Comparison of ENCODE assay signal across 26 cellular contexts in the genomic region with DNA sequence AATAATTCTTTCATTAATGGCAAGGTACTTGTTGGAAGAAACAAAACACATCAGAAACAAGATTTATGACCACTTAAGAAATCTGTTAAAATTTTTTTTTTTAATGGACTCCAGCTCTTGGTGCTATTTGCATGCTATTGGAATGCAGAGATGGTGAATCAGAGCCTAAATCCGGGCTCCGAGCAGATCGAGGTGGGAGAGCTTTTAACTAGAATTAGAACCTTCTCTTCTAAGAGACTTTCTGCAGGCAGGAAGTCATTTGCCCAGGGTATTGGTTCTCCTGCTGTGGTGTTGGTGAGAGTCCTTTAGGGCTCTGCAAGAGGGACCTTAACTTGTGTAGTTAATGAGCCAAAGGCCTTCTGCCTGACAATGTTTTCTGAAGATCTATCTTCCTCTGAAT.
"Had no signal": no experiment of that assay in that cellular context is flagged by ENCODE, and none has a peak within 500 bp of the region (broad histone marks: within the 10 kb centered on the region; RNA-seq: fewer than 3 reads in every experiment).

No MANE protein-coding gene starts in this region.

- H3K4me3 Mint-ChIP-seq: activated CD4-positive, alpha-beta memory T cell treated with anti-CD3 and anti-CD28 coated beads, Interleukin-2, amount 10 ng/mL, durations not matched to agents 7 days and 5 days; activated T-cell treated with anti-CD3 and anti-CD28 coated beads, Interleukin-2, amount 50 U/mL, for 24 hours; endodermal cell; mesothelial cell of epicardium; naive B cell; stimulated activated memory B cell treated with anti-CD40 and anti-IgM and Interleukin-4, amounts not matched to agents 10 μg/mL and 1 μg/mL and 100 μg/mL, for 72 hours; stimulated activated naive CD8-positive, alpha-beta T cell treated with anti-CD3 and anti-CD28 coated beads, Interleukin-15, amount 100 ng/mL, for 72 hours; type B pancreatic cell had no signal

- H3K9me3 Mint-ChIP-seq: activated CD4-positive, alpha-beta memory T cell treated with anti-CD3 and anti-CD28 coated beads, Interleukin-2, amount 10 ng/mL, durations not matched to agents 7 days and 5 days; activated T-cell treated with anti-CD3 and anti-CD28 coated beads, Interleukin-2, amount 50 U/mL, for 24 hours; endodermal cell; mesothelial cell of epicardium; stimulated activated memory B cell treated with anti-CD40 and anti-IgM and Interleukin-4, amounts not matched to agents 10 μg/mL and 1 μg/mL and 100 μg/mL, for 72 hours; stimulated activated naive CD8-positive, alpha-beta T cell treated with anti-CD3 and anti-CD28 coated beads, Interleukin-15, amount 100 ng/mL, for 72 hours; type B pancreatic cell had no signal

- H3K27ac Mint-ChIP-seq: activated CD4-positive, alpha-beta memory T cell treated with anti-CD3 and anti-CD28 coated beads, Interleukin-2, amount 10 ng/mL, durations not matched to agents 7 days and 5 days; activated T-cell treated with anti-CD3 and anti-CD28 coated beads, Interleukin-2, amount 50 U/mL, for 24 hours; endodermal cell; mesothelial cell of epicardium; naive B cell; stimulated activated memory B cell treated with anti-CD40 and anti-IgM and Interleukin-4, amounts not matched to agents 10 μg/mL and 1 μg/mL and 100 μg/mL, for 72 hours; stimulated activated naive CD8-positive, alpha-beta T cell treated with anti-CD3 and anti-CD28 coated beads, Interleukin-15, amount 100 ng/mL, for 72 hours; type B pancreatic cell had no signal

- DNase-seq: activated CD4-positive, alpha-beta memory T cell treated with anti-CD3 and anti-CD28 coated beads, Interleukin-2, amount 10 ng/mL, durations not matched to agents 7 days and 5 days; activated CD4-positive, alpha-beta T cell treated with anti-CD3 and anti-CD28 coated beads for 48 hours; activated CD8-positive, alpha-beta memory T cell treated with anti-CD3 and anti-CD28 coated beads, Interleukin-2, amount 50 U/mL, for 48 hours; activated gamma-delta T cell; activated naive CD4-positive, alpha-beta T cell treated with anti-CD3 and anti-CD28 coated beads, Interleukin-2, amount 50 U/mL, for 16 hours; activated T-cell treated with anti-CD3 and anti-CD28 coated beads, Interleukin-2, amount 50 U/mL, for 24 hours; amniotic stem cell; caudate nucleus; endodermal cell; left cardiac atrium; mammary epithelial cell; naive B cell; pancreas; retina; small intestine; stimulated activated CD4-positive, alpha-beta T cell treated with anti-CD3 and anti-CD28 coated beads, Interleukin-4, amount 100 ng/mL, for 4 hours; stimulated activated CD8-positive, alpha-beta memory T cell treated with anti-CD3 and anti-CD28 coated beads, Interleukin-4, amount 100 ng/mL, for 48 hours; stimulated activated naive CD8-positive, alpha-beta T cell treated with anti-CD3 and anti-CD28 coated beads, Interleukin-15, amount 100 ng/mL, for 72 hours; substantia nigra had no signal

- H3K4me1 Mint-ChIP-seq: activated CD4-positive, alpha-beta memory T cell treated with anti-CD3 and anti-CD28 coated beads, Interleukin-2, amount 10 ng/mL, durations not matched to agents 7 days and 5 days; mesothelial cell of epicardium; naive B cell; stimulated activated memory B cell treated with anti-CD40 and anti-IgM and Interleukin-4, amounts not matched to agents 10 μg/mL and 1 μg/mL and 100 μg/mL, for 72 hours; stimulated activated naive CD8-positive, alpha-beta T cell treated with anti-CD3 and anti-CD28 coated beads, Interleukin-15, amount 100 ng/mL, for 72 hours had no signal

- H3K27me3 Mint-ChIP-seq: activated CD4-positive, alpha-beta memory T cell treated with anti-CD3 and anti-CD28 coated beads, Interleukin-2, amount 10 ng/mL, durations not matched to agents 7 days and 5 days had no signal

- ATAC-seq: esophagus mucosa; left cardiac atrium; pancreas; sciatic nerve; stimulated activated memory B cell treated with anti-CD40 and anti-IgM and Interleukin-4, amounts not matched to agents 10 μg/mL and 1 μg/mL and 100 μg/mL, for 72 hours; stimulated activated naive CD8-positive, alpha-beta T cell treated with anti-CD3 and anti-CD28 coated beads, Interleukin-15, amount 100 ng/mL, for 72 hours had no signal

- H3K4me1 ChIP-seq: pancreas, prostate gland, vagina had no signal

- H3K27ac ChIP-seq: pancreas, prostate gland, vagina had no signal

- H3K4me3 ChIP-seq: pancreas, prostate gland, vagina had no signal

- H3K36me3 Mint-ChIP-seq: mesothelial cell of epicardium; naive B cell; stimulated activated memory B cell treated with anti-CD40 and anti-IgM and Interleukin-4, amounts not matched to agents 10 μg/mL and 1 μg/mL and 100 μg/mL, for 72 hours; type B pancreatic cell had no signal

- H3K36me3 ChIP-seq: pancreas, prostate gland, vagina had no signal

- H3K27me3 ChIP-seq: pancreas, vagina had no signal
